Comparison of ENCODE assay signal across 15 cellular contexts in the genomic region with DNA sequence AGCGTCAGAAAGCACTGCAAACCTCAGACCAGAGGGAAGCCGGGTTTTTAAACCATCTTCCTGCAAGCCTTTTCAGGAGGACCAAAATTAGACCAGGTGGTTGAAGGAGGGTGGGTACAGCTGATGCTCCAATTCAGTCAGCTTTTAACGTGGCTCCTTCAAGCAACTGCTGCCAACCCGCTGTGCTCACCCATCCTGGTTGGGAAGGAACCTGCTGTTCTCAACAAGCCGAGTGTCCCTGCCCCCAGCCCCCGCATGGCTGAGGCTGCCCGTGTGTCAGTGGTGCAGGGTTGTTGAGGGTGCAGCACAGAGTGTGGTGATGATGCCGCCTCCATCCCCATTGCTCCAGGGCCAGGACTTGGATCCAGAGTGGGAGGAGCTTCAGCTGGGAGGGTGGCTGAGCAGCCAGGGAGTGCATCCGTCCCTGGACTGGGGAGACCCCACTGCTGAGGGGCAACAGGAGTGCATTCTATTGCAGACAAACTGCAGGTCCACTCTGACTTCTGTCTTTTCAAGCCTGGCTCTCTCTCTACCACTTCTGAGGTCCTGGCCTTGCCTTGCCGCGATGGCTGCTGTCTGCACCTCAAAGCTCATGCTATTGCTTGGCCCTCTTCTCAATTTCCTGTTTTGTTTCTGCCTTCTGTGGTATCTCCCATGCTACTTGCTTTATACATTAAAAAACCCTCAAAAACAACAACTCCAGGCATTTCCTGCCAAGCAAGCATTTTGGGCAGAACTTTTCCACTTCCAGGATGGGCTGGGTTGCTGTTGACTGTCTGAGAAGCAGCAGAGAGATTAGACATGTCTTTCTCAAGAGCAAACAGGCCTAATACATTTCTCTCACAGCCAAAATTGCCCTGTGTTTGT.
A peak's percentile ranks its signal among the peaks of the same experiment; 100 is the strongest.
DNase-seq lines count a peak whose midpoint lies in the region; ATAC-seq, FAIRE-seq and TF ChIP-seq lines count a peak whose summit lies in the region.
"Had no signal": no experiment of that assay in that cellular context is flagged by ENCODE, and none has a peak within 500 bp of the region (broad histone marks: within the 10 kb centered on the region; RNA-seq: fewer than 3 reads in every experiment).

No MANE protein-coding gene starts in this region.

- no peak overlapping the region for H3K9ac ChIP-seq in kidney (ENCODE audit: low read length in 2 of 2)

- no peak overlapping the region for H3K4me2 ChIP-seq in osteoblast (ENCODE audit: insufficient read depth, low read length)

- intact Hi-C loops in kidney (cut with DNase I) = no loop called here

- H2AFZ ChIP-seq in osteoblast (ENCODE audit: low read length) = no peak overlapping the region

- no peaks in the 10 kb centered on the region for H3K36me3 ChIP-seq in osteoblast (ENCODE audit: insufficient read depth, low read length)
- H3K36me3 ChIP-seq in kidney (ENCODE audit: control insufficient read depth in 1 of 2, insufficient read depth in 2 of 2, low read length in 2 of 2) = no peaks in the 10 kb centered on the region
- H3K36me3 ChIP-seq: ascending aorta, heart right ventricle, MG63 had no signal

- H3K4me1 ChIP-seq in osteoblast (ENCODE audit: insufficient read depth, low read length) = no peaks in the 10 kb centered on the region
- no peaks in the 10 kb centered on the region for H3K4me1 ChIP-seq in kidney (ENCODE audit: control insufficient read depth in 1 of 2, insufficient read depth in 1 of 2, low read depth in 1 of 2, low read length in 2 of 2)
- H3K4me1 ChIP-seq: ascending aorta, heart right ventricle had no signal

- TF ChIP-seq POLR2A in GM12892 (IDR thresholded peaks at IDR 0.05; ENCODE audit: low read depth, low read length) = no peak

- H3K79me2 ChIP-seq in osteoblast (ENCODE audit: insufficient read depth, low read length) = no peaks in the 10 kb centered on the region

- peak; percentile 26 to 36 for ATAC-seq in activated CD4-positive, CD25-positive, alpha-beta regulatory T cell treated with anti-CD3 and anti-CD28 coated beads, Interleukin-2, amount 50 U/mL, for 24 hours
- no peak for ATAC-seq in HG03175 (IDR thresholded peaks at IDR 0.05; ENCODE audit: unreplicated experiment)
- ATAC-seq: heart right ventricle had no signal

- FAIRE-seq in GM12892 (lab: Jason Lieb, UNC) (no peak), kidney (lab: Jason Lieb, UNC) (no peak)

- DNase-seq in activated CD4-positive, CD25-positive, alpha-beta regulatory T cell treated with anti-CD3 and anti-CD28 coated beads, Interleukin-2, amount 50 U/mL, for 72 hours = no peak
- DNase-seq in RPMI7951 (ENCODE audit: low read depth) (peak; percentile 38), osteoblast (ENCODE audit: insufficient read length, low spot score, missing footprints) (peak; percentile 85), GM12892 (ENCODE audit: insufficient read length) (no peak), kidney (no peak)
- DNase-seq: GDM1, heart right ventricle, MG63, NCI-H2081 treated with DMSO at 0.1 percent for 48 hours, NCI-H82 had no signal

- H4K20me1 ChIP-seq in osteoblast (ENCODE audit: insufficient read depth, low read length) = no peaks in the 10 kb centered on the region

- H3K4me3 ChIP-seq in osteoblast (ENCODE audit: insufficient read depth, low read length) = no peak overlapping the region
- no peak overlapping the region for H3K4me3 ChIP-seq in kidney (ENCODE audit: low read length in 2 of 2)
- H3K4me3 ChIP-seq: ascending aorta, heart right ventricle, MG63 had no signal

- H3K27ac ChIP-seq in angular gyrus (ENCODE audit: low read depth, low read length) (peak overlapping the region; percentile 73), osteoblast (ENCODE audit: low read depth, low read length) (no peak overlapping the region), kidney (ENCODE audit: low read depth in 2 of 2, low read length in 2 of 2) (no peak overlapping the region)
- H3K27ac ChIP-seq: 22Rv1, ascending aorta, heart right ventricle had no signal

- TF ChIP-seq CTCF in osteoblast (IDR thresholded peaks at IDR 0.05; ENCODE audit: extremely low read depth, low read depth, low read length) (no peak), kidney (IDR thresholded peaks at IDR 0.05; ENCODE audit: borderline replicate concordance, extremely low read depth, insufficient read depth) (no peak)

- peaks cover under 1% of the 10 kb centered on the region for H3K27me3 ChIP-seq in osteoblast (ENCODE audit: insufficient read depth, low read length)
- H3K27me3 ChIP-seq: ascending aorta, MG63 had no signal

- peaks cover 2% of the 10 kb centered on the region for H3K9me3 ChIP-seq in osteoblast (ENCODE audit: low read depth, low read length)
- H3K9me3 ChIP-seq in kidney (ENCODE audit: control insufficient read depth in 1 of 2, low read length in 2 of 2) = peaks cover 0 to 15% of the 10 kb centered on the region in 2 donors

Comparison
In these comparisons a context has a peak if more than half of its experiments do, and no peak if none do; other contexts are left out.
1. DNase-seq: peak in RPMI7951 (single experiment) and osteoblast (single experiment); none in activated CD4-positive, CD25-positive, alpha-beta regulatory T cell treated with anti-CD3 and anti-CD28 coated beads, Interleukin-2, amount 50 U/mL, for 72 hours (single experiment), GM12892 (single experiment) and kidney (single experiment).